9 cellular contexts compared by ENCODE assay signal in genomic region chr5:35183243-35183955, GRCh38. TPM values are rescaled to one million over a fixed set of nuclear protein-coding genes. Genes with fewer than 3 reads are reported as not detected.
A peak's percentile ranks its signal among the peaks of the same experiment; 100 is the strongest.
DNase-seq lines count a peak whose midpoint lies in the region; ATAC-seq, FAIRE-seq and TF ChIP-seq lines count a peak whose summit lies in the region.
"Had no signal": no experiment of that assay in that cellular context is flagged by ENCODE, and none has a peak within 500 bp of the region (broad histone marks: within the 10 kb centered on the region; RNA-seq: fewer than 3 reads in every experiment).

No MANE protein-coding gene starts in this region.

- no peak overlapping the region for H3K9ac ChIP-seq in DND-41 (ENCODE audit: low read depth, low read length)

- H3K36me3 ChIP-seq in DND-41 (ENCODE audit: insufficient read depth, low read length), result no peaks in the 10 kb centered on the region

- no peaks in the 10 kb centered on the region for H3K4me1 ChIP-seq in DND-41 (ENCODE audit: insufficient read depth, low read length)

- no peaks in the 10 kb centered on the region for H3K79me2 ChIP-seq in DND-41 (ENCODE audit: insufficient read depth, low read length)

- no peaks in the 10 kb centered on the region for H4K20me1 ChIP-seq in DND-41 (ENCODE audit: insufficient read depth, low read length)

- FAIRE-seq in HTR-8/SVneo (lab: Jason Lieb, UNC), result no peak

- H3K9me3 ChIP-seq in DND-41 (ENCODE audit: insufficient read depth, low read length, severe bottlenecking), result no peaks in the 10 kb centered on the region

- H3K27ac ChIP-seq in DND-41 (ENCODE audit: low read length), result no peak overlapping the region

- DNase-seq in DND-41, result peak; percentile 64
- peak; percentile 77 for DNase-seq in HTR-8/SVneo (ENCODE audit: insufficient read length, low spot score)
- peak; percentile 13 to 49 for DNase-seq in SW 1271 (lab: John Stamatoyannopoulos, UW)
- DNase-seq in fibroblast of the conjunctiva (ENCODE audit: low read depth), result peak; percentile 35
- DNase-seq in renal cortical epithelial cell (ENCODE audit: low read depth), result peak; percentile 73
- no peak for DNase-seq in NCI-H345 (lab: John Stamatoyannopoulos, UW)
- DNase-seq in T1000 (lab: John Stamatoyannopoulos, UW), result no peak

- H2AFZ ChIP-seq in DND-41 (ENCODE audit: low read depth, low read length), result no peak overlapping the region

- no peak overlapping the region for H3K4me3 ChIP-seq in DND-41 (ENCODE audit: low read depth in 1 of 2, low read length in 2 of 2)

- H3K27me3 ChIP-seq in DND-41 (ENCODE audit: insufficient read depth, low read length, poor library complexity), result peaks cover 8% of the 10 kb centered on the region

- peak; percentile 80 for TF ChIP-seq CTCF in DND-41 (IDR thresholded peaks at IDR 0.05; ENCODE audit: borderline replicate concordance, extremely low read depth, low read length, poor library complexity, severe bottlenecking)

- ATAC-seq in DND-41 (ENCODE audit: insufficient read depth, low read depth) (peak; percentile 88), GM19463 (IDR thresholded peaks at IDR 0.05; ENCODE audit: unreplicated experiment) (peak; percentile 78)
- ATAC-seq: naive thymus-derived CD8-positive, alpha-beta T cell had no signal

- H3K4me2 ChIP-seq in DND-41 (ENCODE audit: insufficient read depth, low read length), result no peak overlapping the region

RNA-seq across cellular contexts. Expression of gene PRLR, which starts 46.9 kb away (rescaled TPM):
- total RNA-seq in renal cortical epithelial cell, result 0.35 and 0.50 TPM in 2 replicates
- total RNA-seq: naive thymus-derived CD8-positive, alpha-beta T cell had no signal

Comparison
In these comparisons a context has a peak if more than half of its experiments do, and no peak if none do; other contexts are left out.
1. DNase-seq: peak in DND-41 (single experiment), HTR-8/SVneo (single experiment), SW 1271 (2 of 2), fibroblast of the conjunctiva (single experiment) and renal cortical epithelial cell (single experiment); none in NCI-H345 (single experiment) and T1000 (single experiment).